Comparison of ENCODE assay signal across 1 cellular context in the genomic region with DNA sequence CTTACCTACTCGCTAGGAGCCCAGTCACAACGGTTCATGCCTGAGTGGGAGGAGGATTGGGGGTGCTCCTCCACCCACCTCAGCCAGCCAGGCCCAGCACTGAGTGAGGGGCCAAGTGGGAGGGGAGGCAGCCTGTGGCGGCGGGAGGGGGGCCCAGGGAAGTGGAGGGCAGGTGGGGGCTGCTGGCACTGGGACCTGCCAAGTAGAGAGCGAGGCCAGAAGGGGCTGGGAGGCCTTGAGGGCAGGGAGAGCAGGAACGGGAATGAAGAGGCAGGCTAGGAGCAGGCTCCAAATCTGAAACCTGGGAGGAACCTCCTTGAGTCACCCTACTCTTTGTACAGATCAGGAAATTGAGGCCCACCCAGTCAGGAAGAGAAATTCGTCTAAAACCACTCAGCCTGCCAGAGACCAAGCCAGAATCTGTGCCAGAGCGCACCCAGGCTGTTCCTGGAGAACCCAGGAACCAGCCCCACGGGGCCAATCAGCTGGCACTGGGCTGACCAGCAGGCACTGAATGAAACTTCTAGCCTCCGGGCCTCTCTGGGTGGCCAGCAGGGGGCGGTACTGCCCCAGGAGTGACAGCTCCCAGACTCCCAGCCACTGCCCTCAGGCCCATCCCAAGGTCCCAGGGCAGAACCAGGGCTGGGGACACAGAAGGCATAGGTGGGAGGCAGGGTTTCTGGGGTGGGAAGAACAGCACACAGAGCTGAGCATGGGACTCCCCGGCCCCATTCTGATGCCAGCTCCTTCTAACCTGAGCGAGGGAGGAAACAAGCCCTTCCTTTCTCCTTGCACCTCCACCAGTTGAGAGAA.
TF ChIP-seq lines count a peak whose summit lies in the region.

No MANE protein-coding gene starts in this region.

TF ChIP-seq in neural cell, 6 proteins besides CTCF, POLR2A, EP300 and RAD21 (continued from another document):
- TF ChIP-seq TAF1 (IDR thresholded peaks at IDR 0.05; ENCODE audit: low read depth), result no peak
